Comparison of ENCODE assay signal across 8 cellular contexts in the genomic region with DNA sequence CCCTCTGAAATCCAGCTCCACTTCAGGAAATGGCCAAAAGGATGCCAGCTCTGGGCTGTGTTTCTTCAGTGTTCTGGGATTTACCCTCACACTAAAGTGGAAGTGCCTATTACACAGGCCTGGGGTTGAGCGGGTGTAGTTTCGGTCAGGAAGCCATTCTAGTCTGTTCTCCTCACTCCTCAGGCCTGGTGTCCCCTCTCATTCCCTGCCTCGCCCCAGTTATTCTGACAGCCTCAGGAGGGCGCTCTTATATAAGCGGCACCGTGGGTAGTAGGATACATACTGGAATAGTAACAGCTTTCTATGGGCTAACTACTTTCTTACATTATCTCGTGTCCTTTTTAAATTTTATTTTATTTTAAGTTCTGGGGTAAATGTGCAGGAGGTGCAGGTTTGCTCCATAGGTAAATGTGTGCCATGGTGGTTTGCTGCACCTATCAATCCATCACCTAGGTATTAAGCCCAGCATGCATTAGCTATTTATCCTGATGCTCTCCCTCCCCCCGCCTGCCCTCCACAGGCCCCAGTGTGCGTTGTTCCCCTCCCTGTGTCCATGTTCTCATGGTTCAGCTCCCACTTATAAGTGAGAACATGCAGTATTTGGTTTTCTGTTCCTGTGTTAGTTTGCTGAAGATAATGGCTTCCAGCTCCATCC. TPM values are rescaled to one million over a fixed set of nuclear protein-coding genes. Genes with fewer than 3 reads are reported as not detected.
DNase-seq lines count a peak whose midpoint lies in the region; ATAC-seq, FAIRE-seq and TF ChIP-seq lines count a peak whose summit lies in the region.

No MANE protein-coding gene starts in this region.

- ATAC-seq in left lobe of liver (peak; percentile 96), GM19463 (IDR thresholded peaks at IDR 0.05; ENCODE audit: unreplicated experiment) (no peak), HG02642 (IDR thresholded peaks at IDR 0.05; ENCODE audit: poor library complexity, unreplicated experiment) (no peak)

- H3K4me3 Mint-ChIP-seq in Caco-2 (ENCODE audit: unreplicated experiment): no peak overlapping the region

- FAIRE-seq in GM12891 (lab: Jason Lieb, UNC): no peak

- H3K4me3 ChIP-seq in Caco-2 (ENCODE audit: low read depth, low read length) (no peak overlapping the region), HUES64 (ENCODE audit: low read length) (no peak overlapping the region)

- H3K4me1 ChIP-seq in Caco-2: 0 out of 2 replicates have a peak, but pooled peaks cover 15% of the 10 kb centered on the region
- H3K4me1 ChIP-seq in HUES64 (ENCODE audit: insufficient read depth, low read length): peaks cover 44% of the 10 kb centered on the region

- CTCF ChIA-PET in Caco-2 (lab: Charles Lee): interaction anchor here (0.9 to 4.4 kb wide), 7 partner anchors 27 to 113 kb away, joined by 3 to 87 read pairs (median 4); a partner anchor contains a TSS

- H3K36me3 ChIP-seq in Caco-2 (ENCODE audit: control insufficient read depth, insufficient read depth, low read length) (no peaks in the 10 kb centered on the region), HUES64 (ENCODE audit: insufficient read depth, low read length) (no peaks in the 10 kb centered on the region)

- H3K9me3 Mint-ChIP-seq in Caco-2 (ENCODE audit: unreplicated experiment): no peaks in the 10 kb centered on the region

- H3K27ac ChIP-seq in HUES64 (ENCODE audit: low read depth, low read length): no peak overlapping the region
- peak overlapping the region; percentile 86 for H3K27ac ChIP-seq in VCaP

- peak; percentile 14 to 50 for TF ChIP-seq CTCF in Caco-2 (IDR thresholded peaks at IDR 0.05; ENCODE audit: insufficient read depth in 1 of 2, low read depth in 1 of 2, low read length in 1 of 2, severe bottlenecking in 1 of 2, unreplicated experiment in 1 of 2)
- TF ChIP-seq CTCF in VCaP (conservative IDR thresholded peaks at IDR 0.05): peak; percentile 76

- peaks cover 5% of the 10 kb centered on the region for H3K36me3 Mint-ChIP-seq in Caco-2 (ENCODE audit: insufficient read depth, unreplicated experiment)

- peak in 1 of 2 experiments; percentile 45 for DNase-seq in Caco-2
- DNase-seq in left lobe of liver (ENCODE audit: low spot score): peak; percentile 55
- no peak for DNase-seq in GM12891 (ENCODE audit: insufficient read length, low spot score)
- DNase-seq in kidney tubule cell (ENCODE audit: low spot score): no peak

- peak overlapping the region; percentile 41; the same call in 1 of the 2 replicates for H3K9ac ChIP-seq in HUES64 (ENCODE audit: low read depth, low read length)

- whole genome bisulfite sequencing in HUES64: 60% methylated on average over 5 of the region's 9 CpGs

- no peak for TF ChIP-seq POLR2A in GM12891 (IDR thresholded peaks at IDR 0.05; ENCODE audit: low read depth, low read length)

- H3K27me3 ChIP-seq in Caco-2 (replicated peaks; ENCODE audit: control insufficient read depth, insufficient read depth, low read length) (no peaks in the 10 kb centered on the region), HUES64 (ENCODE audit: insufficient read depth, low read length) (no peaks in the 10 kb centered on the region)

- no peaks in the 10 kb centered on the region for H3K9me3 ChIP-seq in Caco-2
- no peaks in the 10 kb centered on the region for H3K9me3 ChIP-seq in HUES64 (ENCODE audit: insufficient read depth, low read depth, low read length)

- no peaks in the 10 kb centered on the region for H3K27me3 Mint-ChIP-seq in Caco-2 (ENCODE audit: insufficient read depth, unreplicated experiment)

- no peaks in the 10 kb centered on the region for H3K4me1 Mint-ChIP-seq in Caco-2 (ENCODE audit: low read depth, unreplicated experiment)

- intact Hi-C loops in Caco-2 (cut with micrococcal nuclease; ENCODE audit: unreplicated experiment): loop anchor here (1.0 to 2.0 kb wide), 4 partner anchors 43 to 113 kb away; a partner anchor contains a TSS

- no peak overlapping the region for H3K27ac Mint-ChIP-seq in Caco-2 (ENCODE audit: unreplicated experiment)

- no TSS peak for BruUV-seq in Caco-2 (replicated peaks; lab: Mats Ljungman, UMichigan)

- POLR2A ChIA-PET in Caco-2 (lab: Charles Lee): no interaction called here

TF ChIP-seq in GM12891, 5 proteins besides CTCF, POLR2A, EP300 and RAD21:
- TF ChIP-seq SPI1 (IDR thresholded peaks at IDR 0.05; ENCODE audit: low read depth, low read length) (no peak), POU2F2 (IDR thresholded peaks at IDR 0.05; ENCODE audit: low read depth, low read length) (no peak), TAF1 (IDR thresholded peaks at IDR 0.05; ENCODE audit: low read depth, low read length) (no peak), PAX5 (IDR thresholded peaks at IDR 0.05; ENCODE audit: insufficient read depth, low read length, severe bottlenecking) (no peak), POLR2AphosphoS5 (IDR thresholded peaks at IDR 0.05; ENCODE audit: low read depth, low read length) (no peak)
TF ChIP-seq in GM12891: peak in this region for 0.

RNA-seq across cellular contexts. Expression of a gene that starts 12.2 kb away (rescaled TPM):
- total RNA-seq in Caco-2 (2022) (0.48 and 1.1 TPM in 2 replicates), left lobe of liver (0.75 TPM)
- polyA plus RNA-seq in HUES64 (2013, experiment 1 of 2): 17.8 TPM
- polyA plus RNA-seq in HUES64 (2013, experiment 2 of 2): 30.6 TPM
- not detected for polyA plus RNA-seq in GM12891 (2012; ENCODE audit: low read depth, missing spikeins)

RNA-seq across cellular contexts. Expression of a gene that starts 43.1 kb away (rescaled TPM):
- total RNA-seq in Caco-2 (2022) (12.5 and 15.1 TPM in 2 replicates), left lobe of liver (2.9 TPM)
- 7.5 TPM for polyA plus RNA-seq in HUES64 (2013, experiment 1 of 2)
- 12.6 TPM for polyA plus RNA-seq in HUES64 (2013, experiment 2 of 2)
- 12.3 TPM for polyA plus RNA-seq in GM12891 (2012; ENCODE audit: low read depth, missing spikeins)
